In genomic region chr4:71235321-71236206, GRCh38 we compare ENCODE assay signal across 22 cellular contexts.
DNase-seq lines count a peak whose midpoint lies in the region; ATAC-seq, FAIRE-seq and TF ChIP-seq lines count a peak whose summit lies in the region.
"Had no signal": no experiment of that assay in that cellular context is flagged by ENCODE, and none has a peak within 500 bp of the region (broad histone marks: within the 10 kb centered on the region; RNA-seq: fewer than 3 reads in every experiment).

No MANE protein-coding gene starts in this region.

- no peaks in the 10 kb centered on the region for H3K36me3 ChIP-seq in heart left ventricle
- H3K36me3 ChIP-seq in suprapubic skin: no peaks in the 10 kb centered on the region
- H3K36me3 ChIP-seq: MG63, uterus had no signal

- H3K9me3 ChIP-seq in heart left ventricle (no peaks in the 10 kb centered on the region), suprapubic skin (no peaks in the 10 kb centered on the region)
- H3K9me3 ChIP-seq: MG63, uterus had no signal

- FAIRE-seq in urothelium cell line (lab: Jason Lieb, UNC): peak; percentile 30
- FAIRE-seq: GM18507, keratinocyte had no signal

- CTCF ChIA-PET in activated naive CD4-positive, alpha-beta T cell treated with anti-CD3 and anti-CD28 coated beads, Interleukin-2, amount 10 ng/mL, durations not matched to agents 7 days and 5 days (lab: Charles Lee): interaction anchor here (1.0 kb wide), 1 partner anchor 27 kb away, joined by 6 read pairs; no protein-coding TSS in a partner anchor

- H3K4me1 ChIP-seq in heart left ventricle (peaks cover 0 to 50% (median 15%) of the 10 kb centered on the region in 12 donors), suprapubic skin (peaks cover 10% of the 10 kb centered on the region)
- H3K4me1 ChIP-seq: uterus had no signal

- no peak for TF ChIP-seq EP300 in suprapubic skin (IDR thresholded peaks at IDR 0.05)

- H3K36me3 Mint-ChIP-seq in activated naive CD4-positive, alpha-beta T cell treated with anti-CD3 and anti-CD28 coated beads, Interleukin-2, amount 10 ng/mL, durations not matched to agents 7 days and 5 days: no peaks in the 10 kb centered on the region
- peaks cover 9% of the 10 kb centered on the region for H3K36me3 Mint-ChIP-seq in HFFc6 (ENCODE audit: low read depth)
- H3K36me3 Mint-ChIP-seq: activated naive CD4-positive, alpha-beta T cell treated with anti-CD3 and anti-CD28 coated beads, Interleukin-2, amount 50 U/mL, for 72 hours; memory B cell; naive thymus-derived CD8-positive, alpha-beta T cell had no signal

- H3K4me3 Mint-ChIP-seq in activated naive CD4-positive, alpha-beta T cell treated with anti-CD3 and anti-CD28 coated beads, Interleukin-2, amount 10 ng/mL, durations not matched to agents 7 days and 5 days: no peak overlapping the region
- no peak overlapping the region for H3K4me3 Mint-ChIP-seq in HFFc6
- H3K4me3 Mint-ChIP-seq: GM23338; memory B cell; naive thymus-derived CD8-positive, alpha-beta T cell had no signal

- H3K27ac ChIP-seq in heart left ventricle (peak overlapping the region in 11 of 12 donors; percentile 34 to 81 (median 54)), suprapubic skin (no peak overlapping the region)
- H3K27ac ChIP-seq: RWPE1, uterus had no signal

- TF ChIP-seq CTCF in heart left ventricle (IDR thresholded peaks at IDR 0.05): no peak
- no peak for TF ChIP-seq CTCF in HFFc6 (IDR thresholded peaks at IDR 0.05)
- no peak for TF ChIP-seq CTCF in suprapubic skin (IDR thresholded peaks at IDR 0.05)

- DNase-seq in Right ventricle myocardium inferior (ENCODE audit: missing footprints) (no peak), cardiac septum (ENCODE audit: low spot score) (no peak), heart left ventricle (peak in 3 of 5 donors; percentile 29 to 38 (median 30)), nucleus accumbens (lab: John Stamatoyannopoulos, UW) (peak in 35 of 56 donors; percentile 1 to 63 (median 25)), urothelium cell line (ENCODE audit: low spot score) (no peak), HFFc6 (no peak), suprapubic skin (ENCODE audit: low spot score in 2 of 2) (no peak)
- no peak for DNase-seq in activated naive CD4-positive, alpha-beta T cell treated with anti-CD3 and anti-CD28 coated beads, Interleukin-2, amount 10 ng/mL, durations not matched to agents 7 days and 5 days
- DNase-seq: activated CD4-positive, alpha-beta T cell treated with anti-CD3 and anti-CD28 coated beads for 1 hour; EL; MG63; naive thymus-derived CD8-positive, alpha-beta T cell; NCI-H1436; NCI-H524 treated with DMSO at 0.1 percent for 48 hours; stimulated activated CD4-positive, alpha-beta T cell treated with anti-CD3 and anti-CD28 coated beads, Interleukin-12 subunit alpha, Interleukin-12 subunit beta, amount 100 ng/mL, for 4 hours; uterus had no signal

- ATAC-seq in Right ventricle myocardium inferior (peak; percentile 62), heart left ventricle (peak; percentile 63 to 71 (median 68))
- ATAC-seq: activated naive CD4-positive, alpha-beta T cell treated with anti-CD3 and anti-CD28 coated beads, Interleukin-2, amount 50 U/mL, for 72 hours; GM23338 had no signal

- 24 to 31% (median 26%) methylated on average over 12 of the region's 12 CpGs for WGBS in heart left ventricle, 4 donors
- WGBS in suprapubic skin: 56% methylated on average over 12 of the region's 12 CpGs

- no peaks in the 10 kb centered on the region for H3K4me1 Mint-ChIP-seq in activated naive CD4-positive, alpha-beta T cell treated with anti-CD3 and anti-CD28 coated beads, Interleukin-2, amount 10 ng/mL, durations not matched to agents 7 days and 5 days
- H3K4me1 Mint-ChIP-seq in HFFc6 (ENCODE audit: low read depth): peaks cover 70% of the 10 kb centered on the region
- H3K4me1 Mint-ChIP-seq: memory B cell had no signal

- intact Hi-C loops in Right ventricle myocardium inferior (cut with DNase I): loop anchor here (10.0 kb wide), 1 partner anchor 219 kb away; no protein-coding TSS in a partner anchor
- intact Hi-C loops in cardiac septum (cut with DNase I): loop anchor here (10.0 kb wide), 1 partner anchor 219 kb away; no protein-coding TSS in a partner anchor
- intact Hi-C loops in heart left ventricle (cut with DNase I): loop anchor here in 1 of 10 donors (10.0 kb wide), 1 partner anchor 319 kb away; no protein-coding TSS in a partner anchor

- H3K27ac Mint-ChIP-seq in activated naive CD4-positive, alpha-beta T cell treated with anti-CD3 and anti-CD28 coated beads, Interleukin-2, amount 10 ng/mL, durations not matched to agents 7 days and 5 days: no peak overlapping the region
- H3K27ac Mint-ChIP-seq in HFFc6: no peak overlapping the region
- H3K27ac Mint-ChIP-seq: activated naive CD4-positive, alpha-beta T cell treated with anti-CD3 and anti-CD28 coated beads, Interleukin-2, amount 50 U/mL, for 72 hours; GM23338; memory B cell; naive thymus-derived CD8-positive, alpha-beta T cell had no signal

- H3K4me3 ChIP-seq in heart left ventricle (peak overlapping the region in 9 of 12 donors; percentile 23 to 50 (median 32)), suprapubic skin (no peak overlapping the region)
- H3K4me3 ChIP-seq: GM23338, MG63, uterus had no signal

- H3K9me3 Mint-ChIP-seq in activated naive CD4-positive, alpha-beta T cell treated with anti-CD3 and anti-CD28 coated beads, Interleukin-2, amount 10 ng/mL, durations not matched to agents 7 days and 5 days: no peaks in the 10 kb centered on the region
- no peaks in the 10 kb centered on the region for H3K9me3 Mint-ChIP-seq in HFFc6
- H3K9me3 Mint-ChIP-seq: activated naive CD4-positive, alpha-beta T cell treated with anti-CD3 and anti-CD28 coated beads, Interleukin-2, amount 50 U/mL, for 72 hours; GM23338; memory B cell; naive thymus-derived CD8-positive, alpha-beta T cell had no signal

- H3K27me3 ChIP-seq in heart left ventricle (no peaks in the 10 kb centered on the region), suprapubic skin (no peaks in the 10 kb centered on the region)
- H3K27me3 ChIP-seq: MG63, uterus had no signal

- peaks cover 7% of the 10 kb centered on the region for H3K27me3 Mint-ChIP-seq in activated naive CD4-positive, alpha-beta T cell treated with anti-CD3 and anti-CD28 coated beads, Interleukin-2, amount 10 ng/mL, durations not matched to agents 7 days and 5 days
- H3K27me3 Mint-ChIP-seq in HFFc6 (ENCODE audit: insufficient read depth): no peaks in the 10 kb centered on the region

- TF ChIP-seq POLR2A in heart left ventricle (IDR thresholded peaks at IDR 0.05) (no peak), suprapubic skin (IDR thresholded peaks at IDR 0.05) (no peak)

Comparison
In these comparisons a context has a peak if more than half of its experiments do, and no peak if none do; other contexts are left out.
1. DNase-seq: peak in heart left ventricle (3 of 5) and nucleus accumbens (35 of 56); none in Right ventricle myocardium inferior (single experiment), cardiac septum (single experiment), urothelium cell line (single experiment), activated naive CD4-positive, alpha-beta T cell treated with anti-CD3 and anti-CD28 coated beads, Interleukin-2, amount 10 ng/mL, durations not matched to agents 7 days and 5 days (single experiment), HFFc6 (single experiment) and suprapubic skin (0 of 2).